Comparison of ENCODE assay signal across 32 cellular contexts in genomic region chr7:150390206-150390605, GRCh38. TPM values are rescaled to one million over a fixed set of nuclear protein-coding genes. Genes with fewer than 3 reads are reported as not detected.
DNase-seq lines count a peak whose midpoint lies in the region; FAIRE-seq and TF ChIP-seq lines count a peak whose summit lies in the region.
"Had no signal": no experiment of that assay in that cellular context is flagged by ENCODE, and none has a peak within 500 bp of the region (broad histone marks: within the 10 kb centered on the region; RNA-seq: fewer than 3 reads in every experiment).

No MANE protein-coding gene starts in this region.

- H2BK20ac ChIP-seq in H1 (ENCODE audit: low read length), result no peak overlapping the region

- H3K4me1 ChIP-seq in H1 (replicated peaks in 1 of 4; ENCODE audit: control insufficient read depth in 3 of 4, insufficient read depth in 4 of 4, low read length in 3 of 4) (peaks cover 9 to 21% (median 14%) of the 10 kb centered on the region in 4 experiments), prostate gland (replicated peaks) (no peaks in the 10 kb centered on the region), ascending aorta (peaks cover 0 to 2% of the 10 kb centered on the region in 2 donors)
- H3K4me1 ChIP-seq: Caco-2, colonic mucosa had no signal

- TF ChIP-seq RAD21 in H1 (IDR thresholded peaks at IDR 0.05 in 1 of 2, conservative IDR thresholded peaks at IDR 0.05 in 1 of 2; ENCODE audit: low read depth in 2 of 2, low read length in 2 of 2), result no peak

- H3K4me3 ChIP-seq in MG63 (no peak overlapping the region), H1 (ENCODE audit: extremely low read depth in 1 of 4, insufficient read depth in 2 of 4, low read depth in 3 of 4, low read length in 4 of 4) (no peak overlapping the region), prostate gland (no peak overlapping the region), ascending aorta (no peak overlapping the region)
- H3K4me3 ChIP-seq: BLaER1 treated with 17β-estradiol and CSF1 and Interleukin-3, amounts not matched to agents 10 nM and 100 nM; colonic mucosa; GM23338; PC-9; psoas muscle; transverse colon had no signal

- no peak for TF ChIP-seq POLR2A in H1 (IDR thresholded peaks at IDR 0.05; ENCODE audit: control extremely low read depth in 1 of 2, low read depth in 2 of 2, low read length in 2 of 2)
- no peak for TF ChIP-seq POLR2A in prostate gland (IDR thresholded peaks at IDR 0.05)

- TF ChIP-seq EP300 in H1 (IDR thresholded peaks at IDR 0.05; ENCODE audit: borderline replicate concordance in 1 of 2, low read depth in 2 of 2, low read length in 2 of 2), result no peak

- no peaks in the 10 kb centered on the region for H4K20me1 ChIP-seq in H1 (replicated peaks in 1 of 2; ENCODE audit: control insufficient read depth in 1 of 2, insufficient read depth in 2 of 2, low read length in 2 of 2)

- no peak overlapping the region for H2BK5ac ChIP-seq in H1 (ENCODE audit: low read depth, low read length)

- no peak overlapping the region for H3K27ac ChIP-seq in H1 (ENCODE audit: low read depth, low read length)
- H3K27ac ChIP-seq in prostate gland, result no peak overlapping the region
- no peak overlapping the region for H3K27ac ChIP-seq in ascending aorta
- H3K27ac ChIP-seq: BLaER1 treated with 17β-estradiol and CSF1 and Interleukin-3, amounts not matched to agents 10 nM and 100 nM; colonic mucosa; epithelial cell of prostate; neutrophil; PC-9; transverse colon had no signal

- no peaks in the 10 kb centered on the region for H3K9me3 ChIP-seq in MG63
- no peaks in the 10 kb centered on the region for H3K9me3 ChIP-seq in H1 (ENCODE audit: insufficient read depth in 2 of 2, low read depth in 1 of 2, low read length in 1 of 2)
- H3K9me3 ChIP-seq in prostate gland, result no peaks in the 10 kb centered on the region
- H3K9me3 ChIP-seq in ascending aorta, result no peaks in the 10 kb centered on the region
- H3K9me3 ChIP-seq: BLaER1 treated with 17β-estradiol and CSF1 and Interleukin-3, amounts not matched to agents 10 nM and 100 nM; Caco-2; colonic mucosa; neutrophil; psoas muscle; transverse colon had no signal

- DNase-seq in ELR (ENCODE audit: low read depth), result peak; percentile 80
- peak; percentile 27 for DNase-seq in MG63
- no peak for DNase-seq in H1 (ENCODE audit: low read depth in 1 of 2, low spot score in 2 of 2)
- DNase-seq in posterior vena cava (ENCODE audit: low spot score), result peak; percentile 37
- DNase-seq in NCI-H345 (lab: John Stamatoyannopoulos, UW), result no peak
- no peak for DNase-seq in prostate gland (ENCODE audit: low spot score)
- no peak for DNase-seq in ascending aorta (ENCODE audit: low spot score in 2 of 2)
- DNase-seq: activated CD4-positive, alpha-beta T cell treated with anti-CD3 and anti-CD28 coated beads for 48 hours; activated effector memory CD4-positive, alpha-beta T cell treated with anti-CD3 and anti-CD28 coated beads, Interleukin-2, amount 50 U/mL, for 16 hours; anterior cingulate cortex; Caco-2; colonic mucosa; DMS79; effector CD8-positive, alpha-beta T cell; islet precursor cell; left ventricle myocardium superior; NCI-H1417 treated with DMSO at 0.1 percent for 48 hours; NCI-H2081; NCI-H2227 treated with DMSO at 0.1 percent for 48 hours; NCI-H69; PC-9; psoas muscle; SHP77 treated with DMSO at 0.1 percent for 48 hours; stimulated activated CD4-positive, alpha-beta T cell treated with anti-CD3 and anti-CD28 coated beads, Interleukin-4, amount 100 ng/mL, for 24 hours; T-helper 9 cell; transverse colon; WERI-Rb-1 had no signal

- FAIRE-seq in H1 (lab: Jason Lieb, UNC), result no peak

- CTCF ChIA-PET in H1 (lab: Charles Lee; ENCODE audit: partially characterized antibody), result interaction anchor here (0.8 to 2.4 kb wide), 3 partner anchors 12 to 77 kb away, joined by 3 to 8 read pairs (median 7); no protein-coding TSS in a partner anchor

- TF ChIP-seq CTCF in H1 (IDR thresholded peaks at IDR 0.05; ENCODE audit: control extremely low read depth in 1 of 3, insufficient read depth in 1 of 3, low read depth in 1 of 3, low read length in 3 of 3), result no peak
- TF ChIP-seq CTCF in prostate gland (IDR thresholded peaks at IDR 0.05), result no peak
- no peak for TF ChIP-seq CTCF in ascending aorta (IDR thresholded peaks at IDR 0.05)

- H3K56ac ChIP-seq in H1 (replicated peaks; ENCODE audit: insufficient read length, low read depth, low read length), result no peak overlapping the region

- 97% methylated on average over 7 of the region's 7 CpGs; no CpG with 5 or more reads in 1 of the 2 experiments for WGBS in H1 (ENCODE audit: extremely low coverage in 1 of 2, insufficient coverage in 1 of 2, insufficient read length in 1 of 2, insufficient replicate concordance in 2 of 2, low coverage in 1 of 2, low lambda C conversion rate in 2 of 2, missing lambda C conversion rate in 1 of 2), 2 experiments
- WGBS in prostate gland, result 92% methylated on average over 7 of the region's 7 CpGs

- no peak overlapping the region for H3K4me2 ChIP-seq in H1 (ENCODE audit: insufficient read depth in 1 of 2, low read depth in 2 of 2, low read length in 2 of 2)
- H3K4me2 ChIP-seq: BLaER1 treated with 17β-estradiol and CSF1 and Interleukin-3, amounts not matched to agents 10 nM and 100 nM; GM23338; PC-9 had no signal

- H2BK120ac ChIP-seq in H1 (replicated peaks; ENCODE audit: low read depth, low read length), result no peak overlapping the region

- no peak overlapping the region for H3K23ac ChIP-seq in H1 (ENCODE audit: insufficient read length)

- H3K79me1 ChIP-seq in H1 (ENCODE audit: low read depth, low read length), result peaks cover 3% of the 10 kb centered on the region

- no peak overlapping the region for H2AK5ac ChIP-seq in H1 (ENCODE audit: low read depth, low read length)

- no peak overlapping the region for H2BK15ac ChIP-seq in H1 (ENCODE audit: low read length)

- 0 out of 2 replicates have a peak overlapping the region, but pooled peaks have one; percentile 53 for H4K8ac ChIP-seq in H1 (ENCODE audit: extremely low read depth, insufficient read depth, low read length)

- POLR2A ChIA-PET in H1 (lab: Charles Lee; ENCODE audit: partially characterized antibody), result interaction anchor here (2.3 to 9.0 kb wide), 3 partner anchors 10 to 22 kb away, joined by 10 to 170 read pairs (median 116); partner anchors contain the start of gene REPIN1

- no peak overlapping the region for H2BK12ac ChIP-seq in H1 (ENCODE audit: low read depth, low read length)

- no peaks in the 10 kb centered on the region for H3K36me3 ChIP-seq in MG63
- peaks cover 0 to 38% (median 3%) of the 10 kb centered on the region in 4 experiments; a peak in 5 of 8 replicates for H3K36me3 ChIP-seq in H1 (ENCODE audit: control insufficient read depth in 2 of 4, insufficient read depth in 4 of 4, low read length in 3 of 4)
- no peaks in the 10 kb centered on the region for H3K36me3 ChIP-seq in prostate gland
- no peaks in the 10 kb centered on the region for H3K36me3 ChIP-seq in ascending aorta
- H3K36me3 ChIP-seq: colonic mucosa, neutrophil, transverse colon had no signal

- no peak overlapping the region for H4K5ac ChIP-seq in H1 (ENCODE audit: insufficient read length, low read depth, low read length)

- H3K9ac ChIP-seq in H1 (replicated peaks in 1 of 4; ENCODE audit: extremely low read depth in 1 of 4, low read depth in 3 of 4, low read length in 3 of 4), result no peak overlapping the region
- H3K9ac ChIP-seq: BLaER1 treated with 17β-estradiol and CSF1 and Interleukin-3, amounts not matched to agents 10 nM and 100 nM had no signal

- no peak overlapping the region for H3K14ac ChIP-seq in H1 (ENCODE audit: insufficient read length)

- no peaks in the 10 kb centered on the region for H3K23me2 ChIP-seq in H1 (ENCODE audit: low read depth, low read length)

- intact Hi-C loops in posterior vena cava (cut with DNase I), result no loop called here
- intact Hi-C loops in prostate gland (cut with DNase I), result loop anchor here (10.0 kb wide), 1 partner anchor 555 kb away; the partner anchor contains the start of gene ZNF862
- intact Hi-C loops in ascending aorta (cut with DNase I), result no loop called here

- H2AFZ ChIP-seq in H1 (ENCODE audit: low read length), result no peak overlapping the region
- H2AFZ ChIP-seq: GM23338, PC-9 had no signal

- H4K91ac ChIP-seq in H1 (replicated peaks; ENCODE audit: insufficient read length, low read length), result no peak overlapping the region

- peaks cover 0 to 55% of the 10 kb centered on the region in 2 experiments; a peak in 2 of 4 replicates for H3K79me2 ChIP-seq in H1 (ENCODE audit: control insufficient read depth in 1 of 2, insufficient read depth in 2 of 2, low read length in 2 of 2)

- no peak overlapping the region for H3K4ac ChIP-seq in H1 (replicated peaks; ENCODE audit: insufficient read length, low read depth, low read length)

- H3K18ac ChIP-seq in H1 (ENCODE audit: extremely low read depth, low read length), result no peak overlapping the region

- H3K27me3 ChIP-seq in MG63, result no peaks in the 10 kb centered on the region
- no peaks in the 10 kb centered on the region for H3K27me3 ChIP-seq in H1 (replicated peaks in 1 of 4; ENCODE audit: control insufficient read depth in 3 of 4, extremely low read depth in 1 of 4, insufficient read depth in 3 of 4, low read length in 3 of 4)
- H3K27me3 ChIP-seq in prostate gland (replicated peaks; ENCODE audit: insufficient read depth), result no peaks in the 10 kb centered on the region
- no peaks in the 10 kb centered on the region for H3K27me3 ChIP-seq in ascending aorta
- H3K27me3 ChIP-seq: BLaER1 treated with 17β-estradiol and CSF1 and Interleukin-3, amounts not matched to agents 10 nM and 100 nM; colonic mucosa; neutrophil; transverse colon had no signal

RNA-seq across cellular contexts. Expression of gene ZNF775, which starts 11.1 kb away (rescaled TPM):
- 4.0 and 13.9 TPM in 2 replicates for total RNA-seq in MG63 (2014; rRNA removed; shearing (Covaris generic); ENCODE audit: low replicate concordance)
- total RNA-seq in H1 (2021; fragmentation: NEBNext Ultra II Directional; extraction: Animal tissue kit (Norgen Biotek cat#: 25700)), result 21.5 and 24.9 TPM in 2 replicates
- polyA plus RNA-seq in H1 (2011; rRNA removed), result 13.6 and 22.5 TPM in 2 replicates
- 23.8 TPM for polyA plus RNA-seq in H1 (2011; cell fraction: cytosol; rRNA removed)
- 26.9 TPM for polyA plus RNA-seq in H1 (2011; cell fraction: nucleus; rRNA removed)
- polyA plus RNA-seq in H1 (2012, experiment 1 of 2), result 12.3 to 21.8 TPM (median 20.3 TPM) in 4 replicates
- 13.0 TPM for polyA plus RNA-seq in H1 (2012, experiment 2 of 2)
- polyA plus RNA-seq in H1 (2013, experiment 1 of 2), result 9.1 TPM
- polyA plus RNA-seq in H1 (2013, experiment 2 of 2), result 8.5 TPM
- polyA minus RNA-seq in H1 (2011; rRNA and poly(A)+ RNA removed), result 2.5 and 2.9 TPM in 2 replicates
- polyA minus RNA-seq in H1 (2011; cell fraction: cytosol; rRNA and poly(A)+ RNA removed), result 21.4 TPM
- 15.7 TPM for polyA minus RNA-seq in H1 (2011; cell fraction: nucleus; rRNA and poly(A)+ RNA removed)
- total RNA-seq in posterior vena cava, result 1 to 10 TPM; 4.6 to 5.0 TPM
- 10 to 100 TPM; 14.4 to 14.8 TPM for total RNA-seq in prostate gland
- 17.1 TPM for total RNA-seq in ascending aorta

RNA-seq across cellular contexts. Expression of gene REPIN1, which starts 21.6 kb away (rescaled TPM):
- total RNA-seq in MG63 (2014; rRNA removed; shearing (Covaris generic); ENCODE audit: low replicate concordance), result 43.6 and 64.7 TPM in 2 replicates
- 125 and 130 TPM in 2 replicates for total RNA-seq in H1 (2021; fragmentation: NEBNext Ultra II Directional; extraction: Animal tissue kit (Norgen Biotek cat#: 25700))
- polyA plus RNA-seq in H1 (2011; rRNA removed), result 98.6 and 147 TPM in 2 replicates
- 110 TPM for polyA plus RNA-seq in H1 (2011; cell fraction: cytosol; rRNA removed)
- polyA plus RNA-seq in H1 (2011; cell fraction: nucleus; rRNA removed), result 159 TPM
- polyA plus RNA-seq in H1 (2012, experiment 1 of 2), result 81.6 to 105 TPM (median 96.5 TPM) in 4 replicates
- polyA plus RNA-seq in H1 (2012, experiment 2 of 2), result 86.7 TPM
- 78.2 TPM for polyA plus RNA-seq in H1 (2013, experiment 1 of 2)
- polyA plus RNA-seq in H1 (2013, experiment 2 of 2), result 74.4 TPM
- polyA minus RNA-seq in H1 (2011; rRNA and poly(A)+ RNA removed), result 39.8 and 47.5 TPM in 2 replicates
- 55.6 TPM for polyA minus RNA-seq in H1 (2011; cell fraction: cytosol; rRNA and poly(A)+ RNA removed)
- polyA minus RNA-seq in H1 (2011; cell fraction: nucleus; rRNA and poly(A)+ RNA removed), result 72.6 TPM
- total RNA-seq in posterior vena cava (10 to 100 TPM; 48.9 to 50.5 TPM), prostate gland (100 to 1,000 TPM; 150 to 171 TPM), ascending aorta (123 TPM)

RNA-seq across cellular contexts. Expression of gene RARRES2, which starts 48.8 kb away (rescaled TPM):
- not detected in 2 replicates for total RNA-seq in MG63 (2014; rRNA removed; shearing (Covaris generic); ENCODE audit: low replicate concordance)
- 254 and 264 TPM in 2 replicates for total RNA-seq in H1 (2021; fragmentation: NEBNext Ultra II Directional; extraction: Animal tissue kit (Norgen Biotek cat#: 25700))
- 441 and 483 TPM in 2 replicates for polyA plus RNA-seq in H1 (2011; rRNA removed)
- polyA plus RNA-seq in H1 (2011; cell fraction: cytosol; rRNA removed), result 569 TPM
- 327 TPM for polyA plus RNA-seq in H1 (2011; cell fraction: nucleus; rRNA removed)
- polyA plus RNA-seq in H1 (2012, experiment 1 of 2), result 326 to 515 TPM (median 467 TPM) in 4 replicates
- polyA plus RNA-seq in H1 (2012, experiment 2 of 2), result 519 TPM
- polyA plus RNA-seq in H1 (2013, experiment 1 of 2), result 191 TPM
- 244 TPM for polyA plus RNA-seq in H1 (2013, experiment 2 of 2)
- 29.0 and 37.7 TPM in 2 replicates for polyA minus RNA-seq in H1 (2011; rRNA and poly(A)+ RNA removed)
- 63.9 TPM for polyA minus RNA-seq in H1 (2011; cell fraction: cytosol; rRNA and poly(A)+ RNA removed)
- polyA minus RNA-seq in H1 (2011; cell fraction: nucleus; rRNA and poly(A)+ RNA removed), result 52.1 TPM
- total RNA-seq in posterior vena cava (100 to 1,000 TPM; 123 to 153 TPM), prostate gland (10 to 100 TPM; 98.8 to 99.8 TPM), ascending aorta (144 TPM)
- total RNA-seq: activated CD8-positive, alpha-beta memory T cell treated with anti-CD3 and anti-CD28 coated beads for 36 hours; Caco-2; PC-9 had no signal

Comparison
In these comparisons a context has a peak if more than half of its experiments do, and no peak if none do; other contexts are left out.
1. DNase-seq: peak in ELR (single experiment), MG63 (single experiment) and posterior vena cava (single experiment); none in H1 (0 of 2), NCI-H345 (single experiment), prostate gland (single experiment) and ascending aorta (0 of 2).
2. RNA of gene RARRES2, which starts 48.8 kb away (total RNA-seq): 254 to 264 TPM in H1, 123 to 153 TPM in posterior vena cava, 144 TPM in ascending aorta (single experiment) and 98.8 to 99.8 TPM in prostate gland; not detected in MG63; every median in the first group is over 10 times any median in the second.